In genomic region chr12:108515916-108516315, GRCh38 we compare ENCODE assay signal across 8 cellular contexts. TPM values are rescaled to one million over a fixed set of nuclear protein-coding genes. Genes with fewer than 3 reads are reported as not detected.
DNase-seq lines count a peak whose midpoint lies in the region; ATAC-seq and TF ChIP-seq lines count a peak whose summit lies in the region.

No MANE protein-coding gene starts in this region.

- TF ChIP-seq CTCF in VCaP (conservative IDR thresholded peaks at IDR 0.05) = no peak

- H3K4me1 Mint-ChIP-seq in activated CD4-positive, alpha-beta T cell treated with anti-CD3 and anti-CD28 coated beads, Interleukin-2, amount 10 ng/mL, durations not matched to agents 24 days and 14 days = peaks cover 31% of the 10 kb centered on the region

- ATAC-seq in HG02642 (IDR thresholded peaks at IDR 0.05; ENCODE audit: poor library complexity, unreplicated experiment) = no peak

- H3K4me3 Mint-ChIP-seq in activated CD4-positive, alpha-beta T cell treated with anti-CD3 and anti-CD28 coated beads, Interleukin-2, amount 10 ng/mL, durations not matched to agents 24 days and 14 days = peak overlapping the region; percentile 94

- in situ Hi-C loops in G401 (cut with HindIII; ENCODE audit: low sequenced_read_pairs) = no loop called here

- peak; percentile 67 for DNase-seq in activated CD4-positive, alpha-beta T cell treated with anti-CD3 and anti-CD28 coated beads, Interleukin-2, amount 10 ng/mL, durations not matched to agents 24 days and 14 days
- DNase-seq in activated CD4-positive, alpha-beta T cell treated with anti-CD3 and anti-CD28 coated beads, Interleukin-2, amount 50 U/mL, for 48 hours = no peak
- no peak for DNase-seq in GM19240 (ENCODE audit: insufficient read length, low spot score)
- DNase-seq in G401 (ENCODE audit: low spot score) = no peak

- H3K27ac ChIP-seq in VCaP (peak overlapping the region; percentile 70; the same call in 1 of the 2 replicates), stomach smooth muscle (ENCODE audit: low read length) (no peak overlapping the region)

- H3K27me3 Mint-ChIP-seq in activated CD4-positive, alpha-beta T cell treated with anti-CD3 and anti-CD28 coated beads, Interleukin-2, amount 10 ng/mL, durations not matched to agents 24 days and 14 days = no peaks in the 10 kb centered on the region

- peak overlapping the region; percentile 84 for H3K27ac Mint-ChIP-seq in activated CD4-positive, alpha-beta T cell treated with anti-CD3 and anti-CD28 coated beads, Interleukin-2, amount 10 ng/mL, durations not matched to agents 24 days and 14 days

- peak overlapping the region; percentile 87 for H3K4me3 ChIP-seq in iPS-11a (ENCODE audit: low read depth, low read length)
- H3K4me3 ChIP-seq in stomach smooth muscle (ENCODE audit: low read length in 2 of 2) = peak overlapping the region; percentile 76 to 88

- intact Hi-C loops in activated CD4-positive, alpha-beta T cell treated with anti-CD3 and anti-CD28 coated beads, Interleukin-2, amount 10 ng/mL, durations not matched to agents 24 days and 14 days (cut with micrococcal nuclease) = loop anchor here (1.0 to 10.0 kb wide), 5 partner anchors 45 to 831 kb away; partner anchors contain the start of genes ALKBH2, PRDM4, PWP1 and SART3

- H3K27me3 ChIP-seq in stomach smooth muscle (ENCODE audit: control insufficient read depth in 1 of 2, insufficient read depth in 2 of 2, low read length in 2 of 2) = no peaks in the 10 kb centered on the region

- peak overlapping the region; percentile 84 to 91 for H3K9ac ChIP-seq in stomach smooth muscle (ENCODE audit: low read length in 2 of 2)

- H3K36me3 ChIP-seq in stomach smooth muscle (ENCODE audit: control insufficient read depth in 2 of 2, insufficient read depth in 2 of 2, low read length in 2 of 2) = peaks cover 19 to 27% of the 10 kb centered on the region in 2 donors

- H3K36me3 Mint-ChIP-seq in activated CD4-positive, alpha-beta T cell treated with anti-CD3 and anti-CD28 coated beads, Interleukin-2, amount 10 ng/mL, durations not matched to agents 24 days and 14 days (ENCODE audit: low read depth) = peaks cover 33% of the 10 kb centered on the region

- no peaks in the 10 kb centered on the region for H3K9me3 Mint-ChIP-seq in activated CD4-positive, alpha-beta T cell treated with anti-CD3 and anti-CD28 coated beads, Interleukin-2, amount 10 ng/mL, durations not matched to agents 24 days and 14 days

- H3K4me1 ChIP-seq in stomach smooth muscle (ENCODE audit: control insufficient read depth, insufficient read depth, low read length) = peaks cover 13% of the 10 kb centered on the region

- no peaks in the 10 kb centered on the region for H3K9me3 ChIP-seq in stomach smooth muscle (ENCODE audit: control insufficient read depth in 2 of 2, low read length in 2 of 2)

RNA-seq across cellular contexts. Expression of gene FICD, which starts 0.8 kb away (rescaled TPM):
- 5.9 and 6.6 TPM in 2 replicates for total RNA-seq in activated CD4-positive, alpha-beta T cell treated with anti-CD3 and anti-CD28 coated beads, Interleukin-2, amount 10 ng/mL, durations not matched to agents 24 days and 14 days
- total RNA-seq in G401 (2014; rRNA removed; shearing (Covaris generic)) = 1.0 and 1.7 TPM in 2 replicates

RNA-seq across cellular contexts. Expression of gene SART3, which starts 45.1 kb away (rescaled TPM):
- 89.1 and 90.5 TPM in 2 replicates for total RNA-seq in activated CD4-positive, alpha-beta T cell treated with anti-CD3 and anti-CD28 coated beads, Interleukin-2, amount 10 ng/mL, durations not matched to agents 24 days and 14 days
- total RNA-seq in G401 (2014; rRNA removed; shearing (Covaris generic)) = 61.3 and 72.8 TPM in 2 replicates

RNA-seq across cellular contexts. Expression of gene ISCU, which starts 46.5 kb away (rescaled TPM):
- 61.5 and 66.1 TPM in 2 replicates for total RNA-seq in activated CD4-positive, alpha-beta T cell treated with anti-CD3 and anti-CD28 coated beads, Interleukin-2, amount 10 ng/mL, durations not matched to agents 24 days and 14 days
- total RNA-seq in G401 (2014; rRNA removed; shearing (Covaris generic)) = 157 and 159 TPM in 2 replicates
